30 cellular contexts compared by ENCODE assay signal in genomic region chr2:132916219-132916618, GRCh38.
A peak's percentile ranks its signal among the peaks of the same experiment; 100 is the strongest.
DNase-seq lines count a peak whose midpoint lies in the region; ATAC-seq, FAIRE-seq and TF ChIP-seq lines count a peak whose summit lies in the region.
"Had no signal": no experiment of that assay in that cellular context is flagged by ENCODE, and none has a peak within 500 bp of the region (broad histone marks: within the 10 kb centered on the region; RNA-seq: fewer than 3 reads in every experiment).

No MANE protein-coding gene starts in this region.

- H3K9ac ChIP-seq in PC-3 (ENCODE audit: low read length): no peak overlapping the region

- no peaks in the 10 kb centered on the region for H3K36me3 ChIP-seq in PC-3 (ENCODE audit: low read depth, low read length)
- H3K36me3 ChIP-seq: ascending aorta, cardiac muscle cell, colonic mucosa, left lung, right lobe of liver, thoracic aorta had no signal

- CTCF ChIA-PET in PC-3 (lab: Charles Lee): no interaction called here

- H2AFZ ChIP-seq in PC-3 (ENCODE audit: low read length): no peak overlapping the region

- no peak overlapping the region for H3K4me2 ChIP-seq in PC-3 (ENCODE audit: low read length)

- DNase-seq in PC-3 (no peak), GM12892 (ENCODE audit: insufficient read length) (no peak), NOMO-1 treated with DMSO at 0.1 percent for 48 hours (lab: John Stamatoyannopoulos, UW; ENCODE audit: unreplicated experiment) (no peak), NAMALWA (ENCODE audit: low spot score) (no peak)
- no peak for DNase-seq in stimulated activated CD4-positive, alpha-beta T cell treated with anti-CD3 and anti-CD28 coated beads, Interleukin-4, amount 100 ng/mL, for 4 hours
- DNase-seq: activated CD8-positive, alpha-beta memory T cell treated with anti-CD3 and anti-CD28 coated beads for 24 hours; activated effector memory CD4-positive, alpha-beta T cell treated with Interleukin-2 at 50 U/mL for 16 hours; activated naive CD8-positive, alpha-beta T cell treated with anti-CD3 and anti-CD28 coated beads, Interleukin-2, amount 10 ng/mL, durations not matched to agents 7 days and 5 days; CD8-positive, alpha-beta T cell; colonic mucosa; effector CD8-positive, alpha-beta T cell; left lung; mesenchymal stem cell; NCI-H1105 treated with DMSO at 0.1 percent for 48 hours; NCI-H1930; NCI-H774; posterior cingulate gyrus; right lobe of liver; stimulated activated CD4-positive, alpha-beta T cell treated with anti-CD3 and anti-CD28 coated beads, Interleukin-4, amount 100 ng/mL, for 24 hours; stimulated activated naive CD4-positive, alpha-beta T cell had no signal

- no peak overlapping the region for H3K27ac ChIP-seq in PC-3 (ENCODE audit: low read length)
- H3K27ac ChIP-seq: ascending aorta, cardiac muscle cell, colonic mucosa, epithelial cell of prostate, left lung, right lobe of liver, thoracic aorta had no signal

- no peaks in the 10 kb centered on the region for H3K9me2 ChIP-seq in PC-3 (replicated peaks; ENCODE audit: low read length)

- ATAC-seq in GM18499 (IDR thresholded peaks at IDR 0.05; ENCODE audit: insufficient read depth, unreplicated experiment): peak; percentile 17
- peak; percentile 41 for ATAC-seq in GM19463 (IDR thresholded peaks at IDR 0.05; ENCODE audit: unreplicated experiment)
- peak; percentile 23 for ATAC-seq in HG03159 (IDR thresholded peaks at IDR 0.05; ENCODE audit: unreplicated experiment)
- ATAC-seq in PC-3: peak; percentile 27; the same call in 1 of the 2 replicates
- ATAC-seq: CD8-positive, alpha-beta T cell; left lung; right lobe of liver had no signal

- no peaks in the 10 kb centered on the region for H3F3A ChIP-seq in PC-3 (ENCODE audit: low read length, unreplicated experiment)

- TF ChIP-seq POLR2A in GM12892 (IDR thresholded peaks at IDR 0.05; ENCODE audit: low read depth, low read length): no peak

- BruUV-seq in PC-3 (replicated peaks; lab: Mats Ljungman, UMichigan): no TSS peak

- FAIRE-seq in GM12892 (lab: Jason Lieb, UNC): no peak
- FAIRE-seq: A204.1, H1, islet of Langerhans had no signal

- H3K4me3 ChIP-seq in PC-3 (ENCODE audit: low read length): no peak overlapping the region
- H3K4me3 ChIP-seq: ascending aorta, cardiac muscle cell, colonic mucosa, left lung, right lobe of liver, thoracic aorta had no signal

- H3K79me2 ChIP-seq in PC-3 (ENCODE audit: low read length): no peaks in the 10 kb centered on the region

- no peaks in the 10 kb centered on the region for H3K9me3 ChIP-seq in PC-3 (ENCODE audit: low read length)
- H3K9me3 ChIP-seq: ascending aorta, colonic mucosa, left lung, right lobe of liver, thoracic aorta had no signal

- no peaks in the 10 kb centered on the region for H3K4me1 ChIP-seq in PC-3 (ENCODE audit: insufficient read depth, low read length)
- H3K4me1 ChIP-seq: ascending aorta, colonic mucosa, left lung, right lobe of liver had no signal

- no peak for TF ChIP-seq CTCF in PC-3 (conservative IDR thresholded peaks at IDR 0.05; ENCODE audit: low read depth, low read length)

- no peaks in the 10 kb centered on the region for H4K20me1 ChIP-seq in PC-3 (ENCODE audit: low read length)

- POLR2A ChIA-PET in PC-3 (lab: Charles Lee; ENCODE audit: unreplicated experiment): no interaction called here

- H3K27me3 ChIP-seq in PC-3 (ENCODE audit: low read length): no peaks in the 10 kb centered on the region
- H3K27me3 ChIP-seq: ascending aorta, colonic mucosa, left lung, right lobe of liver had no signal

- intact Hi-C loops in PC-3 (cut with micrococcal nuclease): no loop called here
